8 cellular contexts compared by ENCODE assay signal in genomic region chr5:109740329-109740728, GRCh38. TPM values are rescaled to one million over a fixed set of nuclear protein-coding genes. Genes with fewer than 3 reads are reported as not detected.
DNase-seq lines count a peak whose midpoint lies in the region; ATAC-seq and TF ChIP-seq lines count a peak whose summit lies in the region.

No MANE protein-coding gene starts in this region.

- in situ Hi-C loops in Caki2 (cut with HindIII; ENCODE audit: low pct_unique_long_range_greater_than_20kb, low sequenced_read_pairs) = no loop called here

- ATAC-seq in GM19467 (IDR thresholded peaks at IDR 0.05; ENCODE audit: unreplicated experiment) (peak; percentile 87), HG03460 (IDR thresholded peaks at IDR 0.05; ENCODE audit: unreplicated experiment) (peak; percentile 91), sciatic nerve (peak; percentile 38), HG03025 (IDR thresholded peaks at IDR 0.05; ENCODE audit: low FRiP score, unreplicated experiment) (no peak)

- intact Hi-C loops in dorsolateral prefrontal cortex (cut with DNase I) (loop anchor here (5.0 to 10.0 kb wide), 2 partner anchors 46 to 48 kb away; no protein-coding TSS in a partner anchor), sciatic nerve (cut with DNase I) (no loop called here)

- H3K27me3 ChIP-seq in dorsolateral prefrontal cortex = no peaks in the 10 kb centered on the region

- peak overlapping the region in 55 of 59 donors; percentile 3 to 89 (median 65) for H3K27ac ChIP-seq in dorsolateral prefrontal cortex

- DNase-seq in Caki2 (ENCODE audit: low read depth) = peak; percentile 13
- DNase-seq in dorsolateral prefrontal cortex = no peak
- no peak for DNase-seq in sciatic nerve (ENCODE audit: low spot score)
- no peak for DNase-seq in stimulated activated CD4-positive, alpha-beta T cell treated with anti-CD3 and anti-CD28 coated beads, Interleukin-15, amount 100 ng/mL, for 24 hours
- DNase-seq in T1000 (lab: John Stamatoyannopoulos, UW) = no peak

- H3K4me3 ChIP-seq in dorsolateral prefrontal cortex = peak overlapping the region in 10 of 59 donors; percentile 0 to 28 (median 11)

- TF ChIP-seq CTCF in dorsolateral prefrontal cortex (IDR thresholded peaks at IDR 0.05 in 54 of 56, conservative IDR thresholded peaks at IDR 0.05 in 2 of 56; ENCODE audit: low read depth in 1 of 56, partially characterized antibody in 56 of 56) = no peak

RNA-seq across cellular contexts. Expression of gene MAN2A1, which starts 50.6 kb away (rescaled TPM):
- total RNA-seq in Caki2 (2014; rRNA removed; shearing (Covaris generic); ENCODE audit: low replicate concordance) = 2.6 and 5.5 TPM in 2 replicates
- 100 to 1,000 TPM in 71 of 120 experiments, 10 to 100 TPM in 49; 47.7 to 446 (median 107) TPM for total RNA-seq in dorsolateral prefrontal cortex
- 45.2 TPM for total RNA-seq in sciatic nerve
